27 cellular contexts compared by ENCODE assay signal in the genomic region with DNA sequence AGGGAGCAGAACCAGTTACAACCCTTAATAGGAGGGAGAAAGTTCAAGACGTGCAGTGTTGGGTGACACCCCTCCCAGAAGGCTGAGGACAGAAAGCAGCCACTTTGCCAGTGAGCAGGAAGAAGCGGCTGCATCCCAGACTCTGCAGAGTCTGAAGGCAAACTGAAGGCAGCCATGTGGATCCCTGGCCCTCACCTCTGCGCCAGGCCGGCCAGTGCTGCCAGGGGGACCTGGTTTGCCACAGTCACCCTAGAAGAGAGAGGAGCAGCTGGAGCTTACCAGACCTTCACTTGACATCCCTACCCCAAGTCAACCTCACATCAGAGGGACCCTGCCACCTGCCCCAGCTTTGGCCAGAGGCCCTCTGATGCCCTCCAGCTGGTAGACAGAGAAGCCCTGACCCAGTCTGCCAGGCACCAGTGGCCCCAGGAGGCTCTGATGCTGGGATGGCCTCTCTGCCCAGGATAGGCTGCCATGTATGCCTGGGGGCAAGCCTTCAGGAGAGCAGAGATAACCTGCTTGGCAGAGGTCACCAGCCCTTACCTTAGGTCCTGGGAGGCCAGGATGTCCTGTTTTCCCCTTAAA. TPM values are rescaled to one million over a fixed set of nuclear protein-coding genes. Genes with fewer than 3 reads are reported as not detected.
"Had no signal": no experiment of that assay in that cellular context is flagged by ENCODE, and none has a peak within 500 bp of the region (broad histone marks: within the 10 kb centered on the region; RNA-seq: fewer than 3 reads in every experiment).

No MANE protein-coding gene starts in this region.

- H3K4me1 ChIP-seq: lower lobe of right lung, prostate gland had no signal

- H3K9me3 ChIP-seq: esophagus squamous epithelium, heart right ventricle, left ventricle myocardium inferior, lower lobe of right lung, prostate gland, right atrium auricular region, thoracic aorta, transverse colon, vagina had no signal

- H3K36me3 ChIP-seq: prostate gland, transverse colon had no signal

- H3K4me3 ChIP-seq: coronary artery, esophagus squamous epithelium, heart right ventricle, left ventricle myocardium inferior, lower lobe of right lung, prostate gland, right atrium auricular region, thoracic aorta, transverse colon, vagina had no signal

- H3K27ac Mint-ChIP-seq: effector memory CD8-positive, alpha-beta T cell; immature natural killer cell; natural killer cell had no signal

- H3K27me3 ChIP-seq: esophagus squamous epithelium, heart right ventricle, right atrium auricular region, transverse colon, vagina had no signal

- H3K4me1 Mint-ChIP-seq: immature natural killer cell, natural killer cell had no signal

- DNase-seq: dermis blood vessel endothelial cell; effector memory CD8-positive, alpha-beta T cell; erythroblast; esophagus squamous epithelium; foreskin melanocyte; glutamatergic neuron; heart right ventricle; hypothalamus; immature natural killer cell; islet precursor cell; kidney glomerular epithelial cell; left colon; left ventricle myocardium inferior; lower lobe of right lung; natural killer cell; stimulated activated CD4-positive, alpha-beta T cell treated with anti-CD3 and anti-CD28 coated beads, Interleukin-15, amount 100 ng/mL, for 24 hours; stimulated activated CD4-positive, alpha-beta T cell treated with anti-CD3 and anti-CD28 coated beads, Interleukin-2, amount 100 ng/mL, for 48 hours; stimulated activated naive CD4-positive, alpha-beta T cell treated with Interleukin-2 at 50 U/mL for 16 hours; substantia nigra; transverse colon had no signal

- H3K27ac ChIP-seq: esophagus squamous epithelium, heart right ventricle, left ventricle myocardium inferior, lower lobe of right lung, prostate gland, right atrium auricular region, thoracic aorta, transverse colon, vagina had no signal

- H3K4me3 Mint-ChIP-seq: effector memory CD8-positive, alpha-beta T cell; immature natural killer cell; natural killer cell had no signal

- H3K9me3 Mint-ChIP-seq: effector memory CD8-positive, alpha-beta T cell; immature natural killer cell; natural killer cell had no signal

- H3K36me3 Mint-ChIP-seq: immature natural killer cell, natural killer cell had no signal

RNA-seq across cellular contexts. Expression of gene HCRTR1, which starts 43.5 kb away (rescaled TPM):
- total RNA-seq: lower lobe of right lung, mononuclear cell, natural killer cell, prostate gland, thoracic aorta, ureter, vagina had no signal
